13 cellular contexts compared by ENCODE assay signal in the genomic region with DNA sequence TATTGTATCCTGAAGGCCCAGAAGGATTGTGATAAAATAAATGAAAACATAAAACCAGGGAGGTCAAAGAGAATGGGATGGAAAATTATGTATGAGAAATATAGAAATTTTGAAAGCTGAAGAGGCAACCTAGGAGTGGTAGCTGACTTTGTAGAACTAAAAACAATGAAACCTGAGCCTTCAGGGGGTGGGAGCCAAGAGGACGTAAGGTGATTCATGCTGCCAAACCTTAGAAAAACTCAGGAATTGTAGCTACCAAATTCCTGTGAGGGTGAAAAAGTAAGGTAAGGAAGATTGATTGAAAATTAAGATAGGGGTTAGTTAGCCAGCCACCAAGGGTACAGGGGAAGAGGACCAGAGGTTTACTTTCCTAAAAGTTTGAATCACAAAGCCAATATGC.
DNase-seq lines count a peak whose midpoint lies in the region; TF ChIP-seq lines count a peak whose summit lies in the region.
"Had no signal": no experiment of that assay in that cellular context is flagged by ENCODE, and none has a peak within 500 bp of the region (broad histone marks: within the 10 kb centered on the region; RNA-seq: fewer than 3 reads in every experiment).

No MANE protein-coding gene starts in this region.

- H3K9me3 ChIP-seq in H9 (ENCODE audit: control insufficient read depth, low read depth, low read length) (no peaks in the 10 kb centered on the region), PC-9 (ENCODE audit: insufficient read depth, low read depth) (no peaks in the 10 kb centered on the region), endodermal cell (ENCODE audit: control insufficient read depth, low read length) (no peaks in the 10 kb centered on the region)
- H3K9me3 ChIP-seq: Caco-2 had no signal

- H3K4me2 ChIP-seq in H9 (ENCODE audit: insufficient read depth, insufficient read length, low read length) (no peak overlapping the region), PC-9 (0 out of 2 replicates have a peak overlapping the region, but pooled peaks have one; percentile 21)

- POLR2A ChIA-PET in PC-9 (lab: Charles Lee; ENCODE audit: unreplicated experiment), result interaction anchor here (0.6 kb wide), 1 partner anchor 63 kb away, joined by 3 read pairs; no protein-coding TSS in a partner anchor

- H3K27ac ChIP-seq in H9 (ENCODE audit: insufficient read length, low read depth, low read length) (no peak overlapping the region), PC-9 (no peak overlapping the region), endodermal cell (ENCODE audit: low read depth, low read length) (no peak overlapping the region)

- H3K79me1 ChIP-seq in H9 (ENCODE audit: insufficient read depth, low read depth, low read length, poor library complexity, severe bottlenecking), result no peaks in the 10 kb centered on the region

- H3K4me1 ChIP-seq in H9 (ENCODE audit: insufficient read depth, low read length) (peaks cover 2% of the 10 kb centered on the region; the same call in 1 of the 2 replicates), PC-9 (replicated peaks; ENCODE audit: insufficient read depth) (peaks cover 10% of the 10 kb centered on the region), endodermal cell (ENCODE audit: control insufficient read depth, insufficient read depth, low read length) (peaks cover 3% of the 10 kb centered on the region)
- H3K4me1 ChIP-seq: Caco-2 had no signal

- H3K18ac ChIP-seq in H9 (ENCODE audit: insufficient read length, low read depth, low read length), result no peak overlapping the region

- TF ChIP-seq CTCF in H9 (conservative IDR thresholded peaks at IDR 0.05), result no peak
- no peak for TF ChIP-seq CTCF in PC-9 (conservative IDR thresholded peaks at IDR 0.05)
- no peak for TF ChIP-seq CTCF in endodermal cell (conservative IDR thresholded peaks at IDR 0.05)
- no peak for TF ChIP-seq CTCF in mesothelial cell of epicardium (IDR thresholded peaks at IDR 0.05; ENCODE audit: unreplicated experiment)

- H4K20me1 ChIP-seq in H9 (ENCODE audit: control insufficient read depth, insufficient read depth, insufficient read length) (no peaks in the 10 kb centered on the region), PC-9 (ENCODE audit: insufficient read depth) (no peaks in the 10 kb centered on the region)

- no CpG with 5 or more reads among the region's 1 CpG for WGBS in H9 (ENCODE audit: extremely low coverage, insufficient read length, low lambda C conversion rate)
- 77 to 89% methylated on average over 1 of the region's 1 CpG for WGBS in endodermal cell (ENCODE audit: insufficient coverage in 1 of 2, insufficient read length in 1 of 2), 2 experiments

- H3K27me3 ChIP-seq in H9 (ENCODE audit: insufficient read depth, low read length) (no peaks in the 10 kb centered on the region), PC-9 (ENCODE audit: insufficient read depth, low read depth) (no peaks in the 10 kb centered on the region), endodermal cell (ENCODE audit: control insufficient read depth, insufficient read depth, low read length, poor library complexity, severe bottlenecking) (no peaks in the 10 kb centered on the region)

- no peaks in the 10 kb centered on the region for H3K79me2 ChIP-seq in H9 (ENCODE audit: insufficient read depth, low read length)
- no peaks in the 10 kb centered on the region for H3K79me2 ChIP-seq in PC-9 (ENCODE audit: low read depth)

- H3T11ph ChIP-seq in H9 (ENCODE audit: low read length), result no peak overlapping the region

- H4K91ac ChIP-seq in H9 (ENCODE audit: insufficient read length, low read depth, low read length), result no peak overlapping the region

- H3K27me3 Mint-ChIP-seq in H9 (ENCODE audit: low read depth) (no peaks in the 10 kb centered on the region), endodermal cell (ENCODE audit: insufficient read depth) (no peaks in the 10 kb centered on the region), mesothelial cell of epicardium (ENCODE audit: low read depth) (no peaks in the 10 kb centered on the region)

- peak overlapping the region; percentile 33 to 96 (median 83); a peak in 6 of 7 replicates for H3K27ac Mint-ChIP-seq in H9
- peak overlapping the region; percentile 77 for H3K27ac Mint-ChIP-seq in endodermal cell
- H3K27ac Mint-ChIP-seq in mesothelial cell of epicardium, result peak overlapping the region; percentile 13
- H3K27ac Mint-ChIP-seq: CD14-positive monocyte had no signal

- peaks cover 0 to 2% (median 0%) of the 10 kb centered on the region in 3 experiments; a peak in 4 of 7 replicates for H3K36me3 Mint-ChIP-seq in H9 (ENCODE audit: insufficient read depth in 1 of 3, low read depth in 3 of 3)
- H3K36me3 Mint-ChIP-seq in endodermal cell (ENCODE audit: low read depth), result no peaks in the 10 kb centered on the region
- no peaks in the 10 kb centered on the region for H3K36me3 Mint-ChIP-seq in mesothelial cell of epicardium
- H3K36me3 Mint-ChIP-seq: CD14-positive monocyte had no signal

- no peaks in the 10 kb centered on the region for H3F3A ChIP-seq in PC-9 (ENCODE audit: insufficient read depth, low read depth)

- no peak overlapping the region for H2BK120ac ChIP-seq in H9 (ENCODE audit: low read depth, low read length, poor library complexity, severe bottlenecking)

- H2BK12ac ChIP-seq in H9 (ENCODE audit: insufficient read length, low read depth, low read length), result no peak overlapping the region

- no peaks in the 10 kb centered on the region for H3K23me2 ChIP-seq in H9 (ENCODE audit: insufficient read length, low read depth, low read length, poor library complexity, severe bottlenecking)

- peaks cover 23 to 26% of the 10 kb centered on the region in 2 experiments for H3K4me1 Mint-ChIP-seq in H9
- H3K4me1 Mint-ChIP-seq in endodermal cell, result peaks cover 21% of the 10 kb centered on the region
- peaks cover 7% of the 10 kb centered on the region for H3K4me1 Mint-ChIP-seq in mesothelial cell of epicardium
- H3K4me1 Mint-ChIP-seq: CD14-positive monocyte had no signal

- no peak overlapping the region for H2BK5ac ChIP-seq in H9 (ENCODE audit: insufficient read length, low read length)

- no peak overlapping the region for H4K8ac ChIP-seq in H9 (replicated peaks; ENCODE audit: insufficient read length, low read depth, low read length)

- no peak overlapping the region for H3K56ac ChIP-seq in H9 (ENCODE audit: insufficient read length, low read depth, low read length)

- H2AK5ac ChIP-seq in H9 (ENCODE audit: insufficient read length, low read length), result no peak overlapping the region

- H3K36me3 ChIP-seq in PC-9 (ENCODE audit: low read depth) (no peaks in the 10 kb centered on the region), endodermal cell (ENCODE audit: control insufficient read depth, insufficient read depth, low read length) (no peaks in the 10 kb centered on the region)

- H3K4me3 Mint-ChIP-seq in H9 (no peak overlapping the region; a peak in 1 of 5 replicates), endodermal cell (no peak overlapping the region), mesothelial cell of epicardium (no peak overlapping the region)
- H3K4me3 Mint-ChIP-seq: CD14-positive monocyte had no signal

- intact Hi-C loops in PC-9 (cut with micrococcal nuclease; ENCODE audit: unreplicated experiment), result no loop called here

- H3K4me3 ChIP-seq in PC-9 (no peak overlapping the region), endodermal cell (ENCODE audit: low read length) (no peak overlapping the region)

- H2BK20ac ChIP-seq in H9 (ENCODE audit: low read depth, low read length, poor library complexity, severe bottlenecking), result no peak overlapping the region

- H3K9ac ChIP-seq in H9 (ENCODE audit: extremely low read depth, insufficient read length, low read length) (no peak overlapping the region), endodermal cell (ENCODE audit: extremely low read depth, low read length, poor library complexity, severe bottlenecking) (no peak overlapping the region)

- no peaks in the 10 kb centered on the region for H3K9me2 ChIP-seq in PC-9 (ENCODE audit: insufficient read depth)

- no peak overlapping the region for H3K14ac ChIP-seq in H9 (ENCODE audit: insufficient read depth, low read length)

- H3K4ac ChIP-seq in H9 (ENCODE audit: low read depth, low read length), result no peak overlapping the region

- H3K9me3 Mint-ChIP-seq in H9, result no peaks in the 10 kb centered on the region
- no peaks in the 10 kb centered on the region for H3K9me3 Mint-ChIP-seq in endodermal cell
- no peaks in the 10 kb centered on the region for H3K9me3 Mint-ChIP-seq in mesothelial cell of epicardium

- H2AFZ ChIP-seq in H9 (ENCODE audit: low read length) (no peak overlapping the region), PC-9 (no peak overlapping the region; the same call in 1 of the 2 replicates)

- no peak for DNase-seq in H9
- DNase-seq in PC-9, result peak; percentile 24 to 45
- DNase-seq in endodermal cell, result no peak
- DNase-seq in mesothelial cell of epicardium (ENCODE audit: low spot score in 2 of 2, unreplicated experiment in 2 of 2), result no peak
- DNase-seq in occipital lobe (lab: John Stamatoyannopoulos, UW), result no peak
- no peak for DNase-seq in activated naive CD4-positive, alpha-beta T cell treated with Interleukin-2 at 50 U/mL for 16 hours
- DNase-seq in NCI-H1105 (lab: John Stamatoyannopoulos, UW), result no peak
- DNase-seq: Caco-2, DMS53, NCI-H1417 treated with DMSO at 0.1 percent for 48 hours, NCI-H345, NCI-H526 treated with DMSO at 0.1 percent for 48 hours had no signal

- CTCF ChIA-PET in PC-9 (lab: Charles Lee), result no interaction called here

- H3K23ac ChIP-seq in H9 (ENCODE audit: insufficient read length, low read depth, low read length), result no peak overlapping the region

- no peak overlapping the region for H4K5ac ChIP-seq in H9 (ENCODE audit: insufficient read length, low read depth, low read length)

- BruUV-seq in PC-9 (replicated peaks; lab: Mats Ljungman, UMichigan), result no TSS peak

- H2BK15ac ChIP-seq in H9 (ENCODE audit: low read depth, low read length), result no peak overlapping the region

Comparison
In these comparisons a context has a peak if more than half of its experiments do, and no peak if none do; other contexts are left out.
1. DNase-seq: peak in PC-9 (2 of 2); none in H9 (single experiment), endodermal cell (single experiment), mesothelial cell of epicardium (0 of 2), occipital lobe (single experiment), activated naive CD4-positive, alpha-beta T cell treated with Interleukin-2 at 50 U/mL for 16 hours (single experiment) and NCI-H1105 (single experiment).
2. H3K27ac Mint-ChIP-seq: peak in every context shown above with its lines; median percentile 83 in H9; 77 in endodermal cell; 13 in mesothelial cell of epicardium.